ENCODE assay signal across 19 cellular contexts in genomic region chr13:96684472-96684871, GRCh38.
A peak's percentile ranks its signal among the peaks of the same experiment; 100 is the strongest.
DNase-seq lines count a peak whose midpoint lies in the region; ATAC-seq and TF ChIP-seq lines count a peak whose summit lies in the region.
"Had no signal": no experiment of that assay in that cellular context is flagged by ENCODE, and none has a peak within 500 bp of the region (broad histone marks: within the 10 kb centered on the region; RNA-seq: fewer than 3 reads in every experiment).

No MANE protein-coding gene starts in this region.

- H3K36me3 ChIP-seq in left ventricle myocardium inferior, result no peaks in the 10 kb centered on the region
- no peaks in the 10 kb centered on the region for H3K36me3 ChIP-seq in upper lobe of right lung
- H3K36me3 ChIP-seq: BE2C had no signal

- H3K27me3 ChIP-seq in left ventricle myocardium inferior (ENCODE audit: low read depth) (no peaks in the 10 kb centered on the region), upper lobe of right lung (no peaks in the 10 kb centered on the region)
- H3K27me3 ChIP-seq: BE2C had no signal

- no peaks in the 10 kb centered on the region for H3K4me1 ChIP-seq in left ventricle myocardium inferior
- no peaks in the 10 kb centered on the region for H3K4me1 ChIP-seq in upper lobe of right lung
- H3K4me1 ChIP-seq: BE2C had no signal

- ATAC-seq in Right ventricle myocardium superior (ENCODE audit: poor library complexity) (peak; percentile 81), left cardiac atrium (peak; percentile 47 to 57), upper lobe of right lung (no peak)
- ATAC-seq: GM12878 had no signal

- no peak overlapping the region for H3K4me3 ChIP-seq in left ventricle myocardium inferior
- no peak overlapping the region for H3K4me3 ChIP-seq in upper lobe of right lung
- H3K4me3 ChIP-seq: GM12878 had no signal

- H3K9me3 ChIP-seq in left ventricle myocardium inferior (replicated peaks) (no peaks in the 10 kb centered on the region), upper lobe of right lung (no peaks in the 10 kb centered on the region)
- H3K9me3 ChIP-seq: BE2C had no signal

- H3K27ac ChIP-seq in left ventricle myocardium inferior (replicated peaks), result no peak overlapping the region
- no peak overlapping the region for H3K27ac ChIP-seq in upper lobe of right lung

- TF ChIP-seq CTCF in left ventricle myocardium inferior (IDR thresholded peaks at IDR 0.05; ENCODE audit: borderline replicate concordance), result no peak
- no peak for TF ChIP-seq CTCF in upper lobe of right lung (IDR thresholded peaks at IDR 0.05)

- intact Hi-C loops in Right ventricle myocardium superior (cut with DNase I), result no loop called here
- intact Hi-C loops in left ventricle myocardium inferior (cut with micrococcal nuclease), result no loop called here
- intact Hi-C loops in left cardiac atrium (cut with DNase I), result no loop called here
- intact Hi-C loops in upper lobe of right lung (cut with DNase I), result no loop called here

- DNase-seq in Right ventricle myocardium superior (no peak), left ventricle myocardium inferior (no peak), left cardiac atrium (no peak), myocyte (ENCODE audit: low read depth) (peak; percentile 15), upper lobe of right lung (no peak), NCI-H526 (lab: John Stamatoyannopoulos, UW) (no peak)
- DNase-seq: ACHN; BE2C; C1 segment of cervical spinal cord; CD4-positive, CD25-positive, alpha-beta regulatory T cell; CD8-positive, alpha-beta memory T cell; COR-L47; DMS 273 treated with DMSO at 0.1 percent for 48 hours; DMS53; DND-41; EL; GOT3; H9 had no signal
